9 cellular contexts compared by ENCODE assay signal in genomic region chr11:65182258-65183170, GRCh38. TPM values are rescaled to one million over a fixed set of nuclear protein-coding genes. Genes with fewer than 3 reads are reported as not detected.
DNase-seq lines count a peak whose midpoint lies in the region; FAIRE-seq and TF ChIP-seq lines count a peak whose summit lies in the region.
"Had no signal": no experiment of that assay in that cellular context is flagged by ENCODE, and none has a peak within 500 bp of the region (broad histone marks: within the 10 kb centered on the region; RNA-seq: fewer than 3 reads in every experiment).

No MANE protein-coding gene starts in this region.

- no peak overlapping the region for H4K91ac ChIP-seq in neuronal stem cell (ENCODE audit: low read depth, low read length, poor library complexity)

- peaks cover 2 to 13% of the 10 kb centered on the region in 2 donors for H3K36me3 ChIP-seq in neuronal stem cell (replicated peaks in 1 of 2; ENCODE audit: control insufficient read depth in 2 of 2, insufficient read depth in 2 of 2, low read length in 2 of 2)

- peak overlapping the region; percentile 95 for H2AK5ac ChIP-seq in neuronal stem cell (ENCODE audit: low read depth, low read length)

- DNase-seq in COLO668 (lab: John Stamatoyannopoulos, UW; ENCODE audit: unreplicated experiment) (peak; percentile 67), HTR-8/SVneo (ENCODE audit: insufficient read length, low spot score) (peak; percentile 31), fibroblast of villous mesenchyme (ENCODE audit: low read depth) (no peak), neuronal stem cell (ENCODE audit: low spot score) (no peak), retina (no peak), hippocampal formation (lab: John Stamatoyannopoulos, UW) (no peak)
- DNase-seq in activated CD4-positive, alpha-beta T cell treated with anti-CD3 and anti-CD28 coated beads, Interleukin-2, amount 50 U/mL, for 48 hours, result peak; percentile 24 to 35
- no peak for DNase-seq in activated CD4-positive, CD25-positive, alpha-beta regulatory T cell (lab: John Stamatoyannopoulos, UW)

- H3K9ac ChIP-seq in neuronal stem cell (ENCODE audit: low read depth, low read length, poor library complexity), result peak overlapping the region; percentile 88

- no peak for FAIRE-seq in HTR-8/SVneo (lab: Jason Lieb, UNC)

- H2BK12ac ChIP-seq in neuronal stem cell (ENCODE audit: low read length), result peak overlapping the region; percentile 94

- no peaks in the 10 kb centered on the region for H3K9me3 ChIP-seq in neuronal stem cell (replicated peaks in 1 of 2; ENCODE audit: control insufficient read depth in 2 of 2, insufficient read depth in 1 of 2, low read depth in 1 of 2, low read length in 2 of 2)

- H2AFZ ChIP-seq in neuronal stem cell (ENCODE audit: low read length), result peak overlapping the region; percentile 100

- H3K4ac ChIP-seq in neuronal stem cell (ENCODE audit: low read length), result peak overlapping the region; percentile 84

- H3K79me1 ChIP-seq in neuronal stem cell (ENCODE audit: low read depth, low read length), result peaks cover 4% of the 10 kb centered on the region

- H3K14ac ChIP-seq in neuronal stem cell (ENCODE audit: low read length), result peak overlapping the region; percentile 94

- peaks cover 9 to 18% of the 10 kb centered on the region in 2 donors for H3K4me1 ChIP-seq in neuronal stem cell (ENCODE audit: control insufficient read depth in 2 of 2, insufficient read depth in 1 of 2, low read depth in 1 of 2, low read length in 2 of 2)

- peak overlapping the region; percentile 94 for H3K18ac ChIP-seq in neuronal stem cell (ENCODE audit: low read length)

- WGBS in neuronal stem cell (ENCODE audit: extremely low coverage in 2 of 2, insufficient read length in 2 of 2, insufficient replicate concordance in 1 of 2), 2 donors, result no CpG with 5 or more reads among the region's 23 CpGs

- H2BK15ac ChIP-seq in neuronal stem cell (ENCODE audit: low read length), result peak overlapping the region; percentile 96

- H3K4me3 ChIP-seq in fibroblast of villous mesenchyme (ENCODE audit: low read depth, low read length), result peak overlapping the region; percentile 71
- H3K4me3 ChIP-seq in neuronal stem cell (ENCODE audit: low read length in 2 of 2), result peak overlapping the region; percentile 85 to 94

- H3K27ac ChIP-seq in neuronal stem cell (replicated peaks; ENCODE audit: low read length), result no peak overlapping the region

- H3K27me3 ChIP-seq in neuronal stem cell (ENCODE audit: control insufficient read depth in 3 of 3, insufficient read depth in 3 of 3, low read depth in 1 of 3, low read length in 3 of 3), result peaks cover 0 to 4% (median 0%) of the 10 kb centered on the region in 3 experiments

- peak overlapping the region; percentile 96 for H2BK120ac ChIP-seq in neuronal stem cell (ENCODE audit: low read depth, low read length)

- peak overlapping the region; percentile 93 for H3K4me2 ChIP-seq in neuronal stem cell (ENCODE audit: insufficient read depth, low read length, poor library complexity, severe bottlenecking)

- peak overlapping the region; percentile 87 for H2BK5ac ChIP-seq in neuronal stem cell (ENCODE audit: low read length)

- peak overlapping the region; percentile 93 for H3K23ac ChIP-seq in neuronal stem cell (ENCODE audit: low read depth, low read length, poor library complexity)

- TF ChIP-seq CTCF in fibroblast of villous mesenchyme (IDR thresholded peaks at IDR 0.05; ENCODE audit: insufficient read depth, low read depth, low read length), result no peak

- H4K8ac ChIP-seq in neuronal stem cell (ENCODE audit: low read depth, low read length), result peak overlapping the region; percentile 92

RNA-seq across cellular contexts. Expression of gene CAPN1, which starts 0.8 kb away (rescaled TPM):
- total RNA-seq in fibroblast of villous mesenchyme, result 123 and 133 TPM in 2 replicates
- polyA plus RNA-seq in neuronal stem cell (2013, experiment 1 of 2), result 35.4 TPM
- polyA plus RNA-seq in neuronal stem cell (2013, experiment 2 of 2), result 33.4 TPM

RNA-seq across cellular contexts. Expression of gene SPDYC, which starts 12.5 kb away (rescaled TPM):
- not detected in 2 replicates for total RNA-seq in fibroblast of villous mesenchyme
- 0.06 TPM for polyA plus RNA-seq in neuronal stem cell (2013, experiment 1 of 2)
- polyA plus RNA-seq in neuronal stem cell (2013, experiment 2 of 2), result not detected
- total RNA-seq: T-helper 1 cell treated with Interleukin-12 subunit alpha and Interleukin-12 subunit beta and Interleukin-4 antibody, amounts not matched to agents 30 ng/mL and 1 ng/mL, for 36 hours had no signal

RNA-seq across cellular contexts. Expression of gene SYVN1, which starts 48.2 kb away (rescaled TPM):
- 13.0 and 13.5 TPM in 2 replicates for total RNA-seq in fibroblast of villous mesenchyme
- polyA plus RNA-seq in neuronal stem cell (2013, experiment 1 of 2), result 16.9 TPM
- 16.0 TPM for polyA plus RNA-seq in neuronal stem cell (2013, experiment 2 of 2)

Comparison
In these comparisons a context has a peak if more than half of its experiments do, and no peak if none do; other contexts are left out.
1. DNase-seq: peak in COLO668 (single experiment), HTR-8/SVneo (single experiment) and activated CD4-positive, alpha-beta T cell treated with anti-CD3 and anti-CD28 coated beads, Interleukin-2, amount 50 U/mL, for 48 hours (2 of 2); none in fibroblast of villous mesenchyme (single experiment), neuronal stem cell (single experiment), activated CD4-positive, CD25-positive, alpha-beta regulatory T cell (0 of 4), retina (single experiment) and hippocampal formation (0 of 2).